20 cellular contexts compared by ENCODE assay signal in the genomic region with DNA sequence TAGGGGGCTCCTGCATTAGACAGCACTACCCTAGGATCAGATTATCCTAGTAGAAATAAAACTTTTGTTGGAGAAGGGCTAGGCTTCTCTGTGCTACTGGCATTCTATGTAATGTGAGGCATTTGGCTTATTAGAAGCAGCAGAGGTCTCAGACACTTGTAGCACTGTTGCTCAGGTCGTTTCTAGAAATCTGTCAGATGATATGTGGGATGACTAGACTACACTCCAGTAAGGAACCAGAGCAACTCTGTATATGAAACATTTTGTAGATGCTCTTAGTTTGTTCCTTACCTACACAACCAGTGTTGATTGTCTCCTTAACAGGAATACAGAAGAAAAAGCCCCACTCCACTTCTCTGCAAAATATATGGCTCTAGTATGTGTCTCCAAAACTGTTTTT.
"Had no signal": no experiment of that assay in that cellular context is flagged by ENCODE, and none has a peak within 500 bp of the region (broad histone marks: within the 10 kb centered on the region; RNA-seq: fewer than 3 reads in every experiment).

No MANE protein-coding gene starts in this region.

- H3K27ac ChIP-seq: dorsolateral prefrontal cortex, hepatocyte, psoas muscle, testis, tibial nerve, upper lobe of right lung, vagina had no signal

- DNase-seq: cortex of kidney; dorsolateral prefrontal cortex; effector CD8-positive, alpha-beta T cell; foreskin melanocyte; head of caudate nucleus; kidney glomerular epithelial cell; naive thymus-derived CD4-positive, alpha-beta T cell; nephron progenitor cell; psoas muscle; retina; stimulated activated CD4-positive, alpha-beta T cell treated with anti-CD3 and anti-CD28 coated beads, Interleukin-2, amount 100 ng/mL, for 24 hours; stimulated activated CD4-positive, alpha-beta T cell treated with anti-CD3 and anti-CD28 coated beads, Interleukin-4, amount 100 ng/mL, for 4 hours; stimulated activated naive CD4-positive, alpha-beta T cell treated with Interleukin-2 at 50 U/mL for 16 hours; testis; upper lobe of right lung had no signal

- H3K4me3 ChIP-seq: dorsolateral prefrontal cortex, hepatocyte, psoas muscle, skin epidermis, testis, tibial nerve, upper lobe of right lung, vagina had no signal

- H3K9me3 ChIP-seq: psoas muscle, testis, tibial nerve, upper lobe of right lung, vagina had no signal

- H3K9me3 Mint-ChIP-seq: naive thymus-derived CD4-positive, alpha-beta T cell; nephron progenitor cell had no signal

- H3K4me3 Mint-ChIP-seq: naive thymus-derived CD4-positive, alpha-beta T cell; nephron progenitor cell had no signal

- H3K4me1 ChIP-seq: psoas muscle, testis, tibial nerve, upper lobe of right lung, vagina had no signal

- H3K27me3 Mint-ChIP-seq: naive thymus-derived CD4-positive, alpha-beta T cell had no signal

- H3K27me3 ChIP-seq: dorsolateral prefrontal cortex, hepatocyte, testis, tibial nerve, upper lobe of right lung, vagina had no signal

- H3K27ac Mint-ChIP-seq: nephron progenitor cell had no signal

- ATAC-seq: naive thymus-derived CD4-positive, alpha-beta T cell; psoas muscle; sciatic nerve; upper lobe of right lung had no signal
